8 cellular contexts compared by ENCODE assay signal in the genomic region with DNA sequence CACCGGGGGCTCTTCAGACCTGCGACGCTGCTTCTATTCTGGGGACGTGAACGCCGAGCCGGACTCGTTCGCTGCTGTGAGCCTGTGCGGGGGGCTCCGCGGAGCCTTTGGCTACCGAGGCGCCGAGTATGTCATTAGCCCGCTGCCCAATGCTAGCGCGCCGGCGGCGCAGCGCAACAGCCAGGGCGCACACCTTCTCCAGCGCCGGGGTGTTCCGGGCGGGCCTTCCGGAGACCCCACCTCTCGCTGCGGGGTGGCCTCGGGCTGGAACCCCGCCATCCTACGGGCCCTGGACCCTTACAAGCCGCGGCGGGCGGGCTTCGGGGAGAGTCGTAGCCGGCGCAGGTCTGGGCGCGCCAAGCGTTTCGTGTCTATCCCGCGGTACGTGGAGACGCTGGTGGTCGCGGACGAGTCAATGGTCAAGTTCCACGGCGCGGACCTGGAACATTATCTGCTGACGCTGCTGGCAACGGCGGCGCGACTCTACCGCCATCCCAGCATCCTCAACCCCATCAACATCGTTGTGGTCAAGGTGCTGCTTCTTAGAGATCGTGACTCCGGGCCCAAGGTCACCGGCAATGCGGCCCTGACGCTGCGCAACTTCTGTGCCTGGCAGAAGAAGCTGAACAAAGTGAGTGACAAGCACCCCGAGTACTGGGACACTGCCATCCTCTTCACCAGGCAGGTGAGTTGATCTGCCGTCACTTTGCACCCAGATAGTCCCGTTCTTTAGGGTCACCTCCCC. TPM values are rescaled to one million over a fixed set of nuclear protein-coding genes. Genes with fewer than 3 reads are reported as not detected.
DNase-seq lines count a peak whose midpoint lies in the region; ATAC-seq and TF ChIP-seq lines count a peak whose summit lies in the region.

No MANE protein-coding gene starts in this region.

- no peaks in the 10 kb centered on the region for H3K27me3 Mint-ChIP-seq in MCF 10A (ENCODE audit: insufficient read depth, unreplicated experiment)

- H3K4me1 Mint-ChIP-seq in MCF 10A (ENCODE audit: insufficient read depth, unreplicated experiment), result peaks cover 4% of the 10 kb centered on the region

- no peak for TF ChIP-seq POLR2A in suprapubic skin (IDR thresholded peaks at IDR 0.05)

- no TSS peak for BruUV-seq in MCF 10A (replicated peaks; lab: Mats Ljungman, UMichigan)

- TF ChIP-seq EP300 in suprapubic skin (IDR thresholded peaks at IDR 0.05), result no peak

- POLR2A ChIA-PET in MCF 10A (lab: Yijun Ruan, JAX), result no interaction called here

- intact Hi-C loops in MCF 10A (cut with micrococcal nuclease) (loop anchor here (2.0 kb wide), 1 partner anchor 187 kb away; no protein-coding TSS in a partner anchor), left lung (cut with DNase I) (no loop called here)

- CTCF ChIA-PET in MCF 10A (lab: Yijun Ruan, JAX), result interaction anchor here (1.0 to 2.1 kb wide), 2 partner anchors 378 to 413 kb away, joined by 3 to 12 read pairs; no protein-coding TSS in a partner anchor

- H3K36me3 Mint-ChIP-seq in MCF 10A (ENCODE audit: insufficient read depth, unreplicated experiment), result no peaks in the 10 kb centered on the region

- H3K36me3 ChIP-seq in left lung, result no peaks in the 10 kb centered on the region
- H3K36me3 ChIP-seq in suprapubic skin, result no peaks in the 10 kb centered on the region

- ATAC-seq in left lung, result peak; percentile 19
- ATAC-seq in GM19463 (IDR thresholded peaks at IDR 0.05; ENCODE audit: unreplicated experiment), result no peak
- no peak for ATAC-seq in GM21723 (IDR thresholded peaks at IDR 0.05; ENCODE audit: unreplicated experiment)

- DNase-seq in NCI-H82 (lab: John Stamatoyannopoulos, UW) (peak; percentile 32), NCI-H82 treated with DMSO at 0.1 percent for 48 hours (lab: John Stamatoyannopoulos, UW; ENCODE audit: unreplicated experiment) (no peak), MCF 10A (ENCODE audit: unreplicated experiment) (no peak), left lung (no peak), suprapubic skin (ENCODE audit: low spot score in 2 of 2) (no peak), GM19238 (ENCODE audit: insufficient read length, low spot score) (no peak)

- H3K4me1 ChIP-seq in left lung (peaks cover 0 to 9% of the 10 kb centered on the region in 2 donors), suprapubic skin (peaks cover 26% of the 10 kb centered on the region)

- H3K9me3 Mint-ChIP-seq in MCF 10A (ENCODE audit: unreplicated experiment), result no peaks in the 10 kb centered on the region

- peak overlapping the region; percentile 72 for H3K4me3 Mint-ChIP-seq in MCF 10A (ENCODE audit: unreplicated experiment)

- no peak for TF ChIP-seq CTCF in MCF 10A (IDR thresholded peaks at IDR 0.05; ENCODE audit: unreplicated experiment)
- TF ChIP-seq CTCF in left lung (IDR thresholded peaks at IDR 0.05), result no peak
- TF ChIP-seq CTCF in suprapubic skin (IDR thresholded peaks at IDR 0.05), result no peak

- WGBS in suprapubic skin, result 17% methylated on average over 9 of the region's 71 CpGs

- peak overlapping the region; percentile 11 to 13 for H3K27ac ChIP-seq in left lung
- H3K27ac ChIP-seq in suprapubic skin, result peak overlapping the region; percentile 36

- H3K27ac Mint-ChIP-seq in MCF 10A (ENCODE audit: low read depth, unreplicated experiment), result no peak overlapping the region

- H3K27me3 ChIP-seq in left lung, result peaks cover 15 to 54% of the 10 kb centered on the region in 2 donors
- H3K27me3 ChIP-seq in suprapubic skin, result peaks cover 20% of the 10 kb centered on the region

- H3K9me3 ChIP-seq in left lung, result no peaks in the 10 kb centered on the region
- no peaks in the 10 kb centered on the region for H3K9me3 ChIP-seq in suprapubic skin

- peak overlapping the region; percentile 45 to 80 for H3K4me3 ChIP-seq in left lung
- H3K4me3 ChIP-seq in suprapubic skin, result peak overlapping the region; percentile 61

RNA-seq across cellular contexts. Expression of a gene that starts 1.0 kb away (rescaled TPM):
- total RNA-seq in MCF 10A (2022) (0.54 and 0.70 TPM in 2 replicates), left lung (10 to 100 TPM; 11.8 to 13.5 TPM), suprapubic skin (1 to 10 TPM; 3.8 to 7.2 (median 5.7) TPM)

RNA-seq across cellular contexts. Expression of a gene that starts 21.0 kb away (rescaled TPM):
- total RNA-seq in MCF 10A (2022) (not detected in 2 replicates), left lung (10 to 100 TPM in 1 of 2 donors, 1 to 10 TPM in 1; 1.2 to 48.5 TPM), suprapubic skin (under 1 TPM; 0.30 to 0.72 (median 0.65) TPM)
